Comparison of ENCODE assay signal across 8 cellular contexts in the genomic region with DNA sequence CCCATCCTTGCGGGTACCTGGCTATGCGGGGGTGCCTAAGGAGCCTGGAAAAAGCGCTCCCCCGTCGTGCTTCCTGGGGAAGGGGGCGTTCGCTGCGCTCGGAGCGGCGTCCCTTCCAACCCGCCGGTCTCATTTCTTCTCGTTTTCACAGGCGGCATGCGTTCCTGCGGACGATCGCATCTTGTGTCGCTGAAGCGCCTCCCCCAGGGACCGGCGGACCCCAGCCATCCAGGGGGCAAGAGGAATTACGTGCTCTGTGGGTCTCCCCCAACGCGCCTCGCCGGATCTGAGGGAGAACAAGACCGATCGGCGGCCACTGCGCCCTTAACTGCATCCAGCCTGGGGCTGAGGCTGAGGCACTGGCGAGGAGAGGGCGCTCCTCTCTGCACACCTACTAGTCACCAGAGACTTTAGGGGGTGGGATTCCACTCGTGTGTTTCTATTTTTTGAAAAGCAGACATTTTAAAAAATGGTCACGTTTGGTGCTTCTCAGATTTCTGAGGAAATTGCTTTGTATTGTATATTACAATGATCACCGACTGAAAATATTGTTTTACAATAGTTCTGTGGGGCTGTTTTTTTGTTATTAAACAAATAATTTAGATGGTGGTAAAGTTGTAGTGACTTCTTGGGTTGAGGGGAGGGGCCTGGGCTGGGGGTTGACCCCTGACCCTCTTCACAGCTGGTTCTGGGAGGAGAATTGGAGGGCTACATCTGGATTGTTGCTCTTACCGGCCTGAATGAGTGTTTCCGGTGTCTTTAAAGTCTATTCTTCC. TPM values are rescaled to one million over a fixed set of nuclear protein-coding genes. Genes with fewer than 3 reads are reported as not detected.
A peak's percentile ranks its signal among the peaks of the same experiment; 100 is the strongest.
DNase-seq lines count a peak whose midpoint lies in the region; ATAC-seq, FAIRE-seq and TF ChIP-seq lines count a peak whose summit lies in the region.

No MANE protein-coding gene starts in this region.

- POLR2A ChIA-PET in AG04450 (lab: Yijun Ruan, JAX): interaction anchor here (1.2 to 7.0 kb wide), 8 partner anchors 10 to 45 kb away, joined by 4 to 131 read pairs (median 27); no protein-coding TSS in a partner anchor
- POLR2A ChIA-PET in HCT116 (lab: Charles Lee): interaction anchor here (0.9 to 20.0 kb wide), 8 partner anchors 10 to 117 kb away, joined by 3 to 1106 read pairs (median 10); a partner anchor contains a TSS

- H2AK5ac ChIP-seq in neuronal stem cell (ENCODE audit: low read depth, low read length): peak overlapping the region; percentile 73

- H2BK12ac ChIP-seq in neuronal stem cell (ENCODE audit: low read length): peak overlapping the region; percentile 11

- H3K4me3 ChIP-seq in AG04450 (ENCODE audit: low read depth, low read length) (peak overlapping the region; percentile 90), HCT116 (replicated peaks in 1 of 2; ENCODE audit: low read depth in 1 of 2, low read length in 2 of 2) (peak overlapping the region; percentile 91 to 96), fibroblast of pulmonary artery (replicated peaks; ENCODE audit: low read depth, low read length) (peak overlapping the region; percentile 97), neuronal stem cell (ENCODE audit: low read length in 2 of 2) (peak overlapping the region; percentile 62 to 98)

- H2BK120ac ChIP-seq in neuronal stem cell (ENCODE audit: low read depth, low read length): no peak overlapping the region

- H3K27ac ChIP-seq in AG04450 (ENCODE audit: low read depth, low read length) (peak overlapping the region; percentile 47), HCT116 (ENCODE audit: low read depth, low read length) (peak overlapping the region; percentile 98), neuronal stem cell (replicated peaks; ENCODE audit: low read length) (no peak overlapping the region)

- RAD21 ChIA-PET in HCT116 (lab: Charles Lee; ENCODE audit: low non-redundant PET in 1 of 2, low total read pairs in 2 of 2, uncharacterized antibody in 2 of 2, unreplicated experiment in 2 of 2): interaction anchor here in 1 of 2 experiments (1.3 to 1.4 kb wide), 2 partner anchors 13 to 40 kb away, joined by 3 read pairs; no protein-coding TSS in a partner anchor

- H3K4me1 ChIP-seq in HCT116 (ENCODE audit: control insufficient read depth in 1 of 2, insufficient read depth in 2 of 2, low read length in 2 of 2) (peaks cover 64 to 97% of the 10 kb centered on the region in 2 experiments), neuronal stem cell (ENCODE audit: control insufficient read depth in 2 of 2, insufficient read depth in 1 of 2, low read depth in 1 of 2, low read length in 2 of 2) (peaks cover 23 to 40% of the 10 kb centered on the region in 2 donors)

- no peak for ATAC-seq in HCT116
- no peak for ATAC-seq in HG03135 (IDR thresholded peaks at IDR 0.05; ENCODE audit: unreplicated experiment)

- H3K9me3 ChIP-seq in AG04450 (ENCODE audit: control insufficient read depth, insufficient read depth, low read length): no peaks in the 10 kb centered on the region; the same call in 1 of the 2 replicates
- H3K9me3 ChIP-seq in HCT116 (ENCODE audit: control insufficient read depth in 1 of 2, insufficient read depth in 1 of 2, low read depth in 1 of 2, low read length in 2 of 2): no peaks in the 10 kb centered on the region
- no peaks in the 10 kb centered on the region for H3K9me3 ChIP-seq in neuronal stem cell (replicated peaks in 1 of 2; ENCODE audit: control insufficient read depth in 2 of 2, insufficient read depth in 1 of 2, low read depth in 1 of 2, low read length in 2 of 2)

- WGBS in neuronal stem cell (ENCODE audit: extremely low coverage in 2 of 2, insufficient read length in 2 of 2, insufficient replicate concordance in 1 of 2), 2 donors: no CpG with 5 or more reads among the region's 39 CpGs

- BruUV-seq in HCT116 (replicated peaks; lab: Mats Ljungman, UMichigan): TSS peak; percentile 86

- FAIRE-seq in frontal cortex (lab: Jason Lieb, UNC): no peak

- H4K20me1 ChIP-seq in HCT116 (ENCODE audit: insufficient read depth): no peaks in the 10 kb centered on the region; the same call in 1 of the 2 replicates

- H4K8ac ChIP-seq in neuronal stem cell (ENCODE audit: low read depth, low read length): no peak overlapping the region

- no peaks in the 10 kb centered on the region for H3K9me2 ChIP-seq in HCT116 (ENCODE audit: insufficient read depth)

- H3K14ac ChIP-seq in neuronal stem cell (ENCODE audit: low read length): no peak overlapping the region

- CTCF ChIA-PET in AG04450 (lab: Charles Lee) (interaction anchor here (0.7 to 17.7 kb wide), 2 partner anchors 42 to 117 kb away, joined by 3 to 1107 read pairs; no protein-coding TSS in a partner anchor), HCT116 (lab: Charles Lee) (interaction anchor here (0.6 to 8.2 kb wide), 6 partner anchors 13 to 49 kb away, joined by 3 to 589 read pairs (median 14); no protein-coding TSS in a partner anchor)

- DNase-seq in AG04450 (ENCODE audit: low read depth, low spot score) (no peak), HCT116 (ENCODE audit: low read depth, low spot score) (no peak), fibroblast of pulmonary artery (ENCODE audit: low read depth) (peak; percentile 37), neuronal stem cell (ENCODE audit: low spot score) (no peak), frontal cortex (ENCODE audit: low spot score in 2 of 2) (no peak)
- DNase-seq in activated CD4-positive, alpha-beta T cell treated with anti-CD3 and anti-CD28 coated beads, Interleukin-2, amount 50 U/mL, for 48 hours: peak; percentile 11 to 35
- no peak for DNase-seq in activated CD4-positive, CD25-positive, alpha-beta regulatory T cell (lab: John Stamatoyannopoulos, UW)

- peak overlapping the region; percentile 75 for H3K4me2 ChIP-seq in HCT116 (ENCODE audit: low read length)
- H3K4me2 ChIP-seq in neuronal stem cell (ENCODE audit: insufficient read depth, low read length, poor library complexity, severe bottlenecking): peak overlapping the region; percentile 90

- peak overlapping the region; percentile 90 for H2BK15ac ChIP-seq in neuronal stem cell (ENCODE audit: low read length)

- H3K79me1 ChIP-seq in neuronal stem cell (ENCODE audit: low read depth, low read length): no peaks in the 10 kb centered on the region

- H3K27me3 ChIP-seq in AG04450 (ENCODE audit: control insufficient read depth, insufficient read depth, low read length) (no peaks in the 10 kb centered on the region), HCT116 (ENCODE audit: insufficient read depth, low read length) (no peaks in the 10 kb centered on the region), neuronal stem cell (ENCODE audit: control insufficient read depth in 3 of 3, insufficient read depth in 3 of 3, low read depth in 1 of 3, low read length in 3 of 3) (peaks cover 0 to 47% (median 13%) of the 10 kb centered on the region in 3 experiments)

- peak overlapping the region; percentile 99 for H3K18ac ChIP-seq in neuronal stem cell (ENCODE audit: low read length)

- TF ChIP-seq RAD21 in HCT116 (IDR thresholded peaks at IDR 0.05; ENCODE audit: low read depth): no peak

- TF ChIP-seq POLR2A in HCT116 (IDR thresholded peaks at IDR 0.05; ENCODE audit: borderline replicate concordance, extremely low read depth, insufficient read depth, insufficient read length): no peak

- intact Hi-C loops in HCT116 (cut with micrococcal nuclease): no loop called here

- peak overlapping the region; percentile 88 for H2BK5ac ChIP-seq in neuronal stem cell (ENCODE audit: low read length)

- H3K9ac ChIP-seq in HCT116 (ENCODE audit: low read length) (peak overlapping the region; percentile 99), neuronal stem cell (ENCODE audit: low read depth, low read length, poor library complexity) (peak overlapping the region; percentile 99)

- TF ChIP-seq CTCF in AG04450 (IDR thresholded peaks at IDR 0.05; ENCODE audit: low read depth, low read length) (no peak), HCT116 (IDR thresholded peaks at IDR 0.05 in 2 of 3, conservative IDR thresholded peaks at IDR 0.05 in 1 of 3; ENCODE audit: borderline replicate concordance in 1 of 3, insufficient read depth in 1 of 3, low read depth in 2 of 3, low read length in 2 of 3) (no peak), fibroblast of pulmonary artery (IDR thresholded peaks at IDR 0.05; ENCODE audit: low read length, missing control alignments) (no peak)

- H3K36me3 ChIP-seq in HCT116 (ENCODE audit: control insufficient read depth in 1 of 2, insufficient read depth in 2 of 2, low read length in 2 of 2): peaks cover 0 to 13% of the 10 kb centered on the region in 2 experiments; a peak in 2 of 4 replicates
- H3K36me3 ChIP-seq in neuronal stem cell (replicated peaks in 1 of 2; ENCODE audit: control insufficient read depth in 2 of 2, insufficient read depth in 2 of 2, low read length in 2 of 2): peaks cover 0 to 1% of the 10 kb centered on the region in 2 donors

- no peak overlapping the region for H4K91ac ChIP-seq in neuronal stem cell (ENCODE audit: low read depth, low read length, poor library complexity)

- no peak overlapping the region for H3K4ac ChIP-seq in neuronal stem cell (ENCODE audit: low read length)

- H3K23ac ChIP-seq in neuronal stem cell (ENCODE audit: low read depth, low read length, poor library complexity): peak overlapping the region; percentile 98

- H2AFZ ChIP-seq in HCT116 (ENCODE audit: low read depth, low read length, poor library complexity, severe bottlenecking) (no peak overlapping the region), neuronal stem cell (ENCODE audit: low read length) (peak overlapping the region; percentile 88)

- H3K79me2 ChIP-seq in HCT116 (ENCODE audit: insufficient read depth, low read length): peaks cover 27% of the 10 kb centered on the region

TF ChIP-seq in HCT116, 20 proteins besides CTCF, POLR2A, EP300 and RAD21:
- TF ChIP-seq SP1 (IDR thresholded peaks at IDR 0.05; ENCODE audit: low read depth) (no peak), POLR2AphosphoS5 (IDR thresholded peaks at IDR 0.05; ENCODE audit: low read depth, low read length) (peak; percentile 71), ZFX (IDR thresholded peaks at IDR 0.05) (no peak)

RNA-seq across cellular contexts. Expression of a gene that starts 1.0 kb away (rescaled TPM):
- polyA plus RNA-seq in AG04450 (2011; rRNA removed): 7.8 and 11.1 TPM in 2 replicates
- 7.1 and 9.5 TPM in 2 replicates for polyA minus RNA-seq in AG04450 (2011; rRNA and poly(A)+ RNA removed)
- 811 TPM for total RNA-seq in HCT116 (2021; ENCODE audit: unreplicated experiment)
- 603 and 619 TPM in 2 replicates for polyA plus RNA-seq in HCT116 (2012)
- 60.4 TPM for polyA plus RNA-seq in neuronal stem cell (2013, experiment 1 of 2)
- polyA plus RNA-seq in neuronal stem cell (2013, experiment 2 of 2): 58.3 TPM
- total RNA-seq in frontal cortex: 46.1 TPM

RNA-seq across cellular contexts. Expression of a gene that starts 31.6 kb away (rescaled TPM):
- not detected in 2 replicates for polyA plus RNA-seq in AG04450 (2011; rRNA removed)
- not detected in 2 replicates for polyA minus RNA-seq in AG04450 (2011; rRNA and poly(A)+ RNA removed)
- not detected for total RNA-seq in HCT116 (2021; ENCODE audit: unreplicated experiment)
- 0.11 TPM in 1 of 2 replicates, not detected in the other for polyA plus RNA-seq in HCT116 (2012)
- 0.10 TPM for polyA plus RNA-seq in neuronal stem cell (2013, experiment 1 of 2)
- polyA plus RNA-seq in neuronal stem cell (2013, experiment 2 of 2): not detected
- total RNA-seq in frontal cortex: 1.2 TPM

Comparison
In these comparisons a context has a peak if more than half of its experiments do, and no peak if none do; other contexts are left out.
1. DNase-seq: peak in activated CD4-positive, alpha-beta T cell treated with anti-CD3 and anti-CD28 coated beads, Interleukin-2, amount 50 U/mL, for 48 hours (2 of 2) and fibroblast of pulmonary artery (single experiment); none in AG04450 (single experiment), HCT116 (single experiment), neuronal stem cell (single experiment), activated CD4-positive, CD25-positive, alpha-beta regulatory T cell (0 of 4) and frontal cortex (0 of 2).
2. RNA of a gene that starts 1.0 kb away (total RNA-seq): 811 TPM in HCT116 (single experiment); 46.1 TPM in frontal cortex (single experiment); every median in the first group is over 10 times any median in the second.
3. Peak in every context shown above with its lines, with median percentiles within 50 percentile points of each other: H3K4me3 ChIP-seq.